ENCODE assay signal across 14 cellular contexts in genomic region chr4:78627046-78627965, GRCh38.
A peak's percentile ranks its signal among the peaks of the same experiment; 100 is the strongest.
DNase-seq lines count a peak whose midpoint lies in the region; ATAC-seq, FAIRE-seq and TF ChIP-seq lines count a peak whose summit lies in the region.
"Had no signal": no experiment of that assay in that cellular context is flagged by ENCODE, and none has a peak within 500 bp of the region (broad histone marks: within the 10 kb centered on the region; RNA-seq: fewer than 3 reads in every experiment).

No MANE protein-coding gene starts in this region.

- no peak overlapping the region; a peak in 1 of 6 replicates for H3K4me3 ChIP-seq in HepG2 (replicated peaks in 1 of 3; ENCODE audit: insufficient read depth in 1 of 3, low read depth in 2 of 3, low read length in 3 of 3)
- no peak overlapping the region for H3K4me3 ChIP-seq in right lobe of liver
- 0 out of 2 replicates have a peak overlapping the region, but pooled peaks have one; percentile 11 for H3K4me3 ChIP-seq in PC-9
- no peak overlapping the region for H3K4me3 ChIP-seq in keratinocyte (ENCODE audit: control insufficient read depth in 2 of 3, extremely low read depth in 1 of 3, insufficient read depth in 2 of 3, low read depth in 1 of 3, low read length in 3 of 3)
- H3K4me3 ChIP-seq in spleen = no peak overlapping the region
- H3K4me3 ChIP-seq: sigmoid colon, tibial artery had no signal

- H2AFZ ChIP-seq in HepG2 (ENCODE audit: low read length) = no peak overlapping the region
- peak overlapping the region; percentile 62 for H2AFZ ChIP-seq in PC-9
- H2AFZ ChIP-seq in keratinocyte (ENCODE audit: control insufficient read depth, low read length) = peak overlapping the region; percentile 20

- H3K79me2 ChIP-seq in HepG2 (ENCODE audit: insufficient read depth, low read length) (no peaks in the 10 kb centered on the region), PC-9 (ENCODE audit: low read depth) (no peaks in the 10 kb centered on the region), keratinocyte (ENCODE audit: control insufficient read depth, insufficient read depth, low read length) (no peaks in the 10 kb centered on the region)

- TF ChIP-seq EP300 in HepG2 (IDR thresholded peaks at IDR 0.05; ENCODE audit: low read depth in 2 of 2, low read length in 2 of 2) = no peak
- no peak for TF ChIP-seq EP300 in HepG2 (CRISPR knock-in tag; IDR thresholded peaks at IDR 0.05; ENCODE audit: borderline replicate concordance)

- TF ChIP-seq RAD21 in HepG2 (CRISPR knock-in tag; IDR thresholded peaks at IDR 0.05) = no peak

- H3K27ac ChIP-seq in HepG2 (ENCODE audit: extremely low read length, insufficient read depth, low read length) = no peak overlapping the region
- no peak overlapping the region for H3K27ac ChIP-seq in right lobe of liver
- H3K27ac ChIP-seq in PC-9 = peak overlapping the region; percentile 77
- H3K27ac ChIP-seq in keratinocyte (ENCODE audit: control insufficient read depth, insufficient read depth, low read length) = peak overlapping the region; percentile 22
- H3K27ac ChIP-seq in spleen = no peak overlapping the region
- H3K27ac ChIP-seq: sigmoid colon, tibial artery had no signal

- H3K9me1 ChIP-seq in keratinocyte (ENCODE audit: control insufficient read depth, extremely low read depth, insufficient read depth, low read length) = no peaks in the 10 kb centered on the region

- ATAC-seq in HepG2 (no peak), right lobe of liver (no peak), HG03457 (IDR thresholded peaks at IDR 0.05; ENCODE audit: unreplicated experiment) (no peak)

- in situ Hi-C loops in HepG2 (cut with HindIII; ENCODE audit: extremely low pct_ligation_motif_present, low pct_unique_long_range_greater_than_20kb) = no loop called here

- H3K9me2 ChIP-seq in PC-9 (ENCODE audit: insufficient read depth) = no peaks in the 10 kb centered on the region

- POLR2A ChIA-PET in HepG2 (lab: Yijun Ruan, JAX) = no interaction called here
- POLR2A ChIA-PET in PC-9 (lab: Charles Lee; ENCODE audit: unreplicated experiment) = no interaction called here

- dilution Hi-C loops in keratinocyte (cut with MboI; ENCODE audit: extremely low pct_ligation_motif_present, low sequenced_read_pairs) = no loop called here

- H3F3A ChIP-seq in PC-9 (ENCODE audit: insufficient read depth, low read depth) = peaks cover 3% of the 10 kb centered on the region; the same call in 1 of the 2 replicates

- DNase-seq in HepG2 (ENCODE audit: low spot score) (no peak), right lobe of liver (no peak), PC-9 (peak in 1 of 2 experiments; percentile 68), keratinocyte (ENCODE audit: low read depth, low spot score) (no peak), NCI-H345 (lab: John Stamatoyannopoulos, UW) (no peak), NCI-H128 (lab: John Stamatoyannopoulos, UW; ENCODE audit: unreplicated experiment) (no peak), spleen (no peak)
- DNase-seq: activated naive CD4-positive, alpha-beta T cell treated with anti-CD3 and anti-CD28 coated beads, Interleukin-2, amount 50 U/mL, for 16 hours; caudate nucleus; COR-L47; Right ventricle myocardium superior; sigmoid colon; tibial artery had no signal

- H3K9ac ChIP-seq in HepG2 (ENCODE audit: insufficient read depth, low read depth, low read length) = no peak overlapping the region
- H3K9ac ChIP-seq in keratinocyte (ENCODE audit: control insufficient read depth, extremely low read depth, insufficient read depth, low read length) = no peak overlapping the region

- H3K36me3 ChIP-seq in HepG2 (replicated peaks in 1 of 2; ENCODE audit: control insufficient read depth in 1 of 2, insufficient read depth in 2 of 2, low read length in 2 of 2) (no peaks in the 10 kb centered on the region), right lobe of liver (no peaks in the 10 kb centered on the region), PC-9 (ENCODE audit: low read depth) (no peaks in the 10 kb centered on the region), keratinocyte (ENCODE audit: control insufficient read depth in 2 of 2, extremely low read depth in 1 of 2, insufficient read depth in 2 of 2, low read length in 2 of 2) (no peaks in the 10 kb centered on the region), spleen (no peaks in the 10 kb centered on the region)
- H3K36me3 ChIP-seq: sigmoid colon, tibial artery had no signal

- TF ChIP-seq POLR2A in HepG2 (IDR thresholded peaks at IDR 0.05; ENCODE audit: insufficient read depth in 1 of 2, low read depth in 2 of 2, low read length in 2 of 2) (no peak), right lobe of liver (IDR thresholded peaks at IDR 0.05) (no peak), spleen (IDR thresholded peaks at IDR 0.05) (no peak)

- H3K27me3 ChIP-seq in HepG2 (ENCODE audit: control insufficient read depth in 1 of 2, insufficient read depth in 2 of 2, low read length in 2 of 2) (no peaks in the 10 kb centered on the region), right lobe of liver (no peaks in the 10 kb centered on the region), PC-9 (ENCODE audit: insufficient read depth, low read depth) (no peaks in the 10 kb centered on the region), keratinocyte (ENCODE audit: control insufficient read depth, extremely low read depth, insufficient read depth, low read length) (no peaks in the 10 kb centered on the region), spleen (replicated peaks in 1 of 7) (no peaks in the 10 kb centered on the region)
- H3K27me3 ChIP-seq: sigmoid colon, tibial artery had no signal

- FAIRE-seq in HepG2 (lab: Jason Lieb, UNC) (no peak), keratinocyte (lab: Jason Lieb, UNC) (peak; percentile 76)

- CTCF ChIA-PET in HepG2 (lab: Yijun Ruan, JAX; ENCODE audit: low intra/inter-chr PET ratio, low total read pairs) = no interaction called here
- CTCF ChIA-PET in PC-9 (lab: Charles Lee) = no interaction called here

- H4K20me1 ChIP-seq in HepG2 (ENCODE audit: insufficient read depth, low read length) = no peaks in the 10 kb centered on the region
- no peaks in the 10 kb centered on the region for H4K20me1 ChIP-seq in PC-9 (ENCODE audit: insufficient read depth)
- H4K20me1 ChIP-seq in keratinocyte (ENCODE audit: control insufficient read depth, extremely low read depth, insufficient read depth, low read length) = no peaks in the 10 kb centered on the region

- H3K4me2 ChIP-seq in HepG2 (ENCODE audit: low read depth, low read length) (peak overlapping the region; percentile 14), PC-9 (peak overlapping the region; percentile 68), keratinocyte (ENCODE audit: control insufficient read depth, extremely low read depth, insufficient read depth, low read depth, low read length) (peak overlapping the region; percentile 25)

- 15% methylated on average over 3 of the region's 3 CpGs for WGBS in HepG2 (ENCODE audit: low lambda C conversion rate)
- 75% methylated on average over 3 of the region's 3 CpGs for WGBS in right lobe of liver (ENCODE audit: insufficient coverage, low coverage, low lambda C conversion rate, missing lambda C conversion rate)
- 78 to 87% (median 87%) methylated on average over 3 of the region's 3 CpGs for WGBS in spleen, 5 donors

- intact Hi-C loops in HepG2 (cut with micrococcal nuclease; ENCODE audit: unreplicated experiment) (no loop called here), right lobe of liver (cut with DNase I) (no loop called here), PC-9 (cut with micrococcal nuclease; ENCODE audit: unreplicated experiment) (no loop called here), spleen (cut with DNase I; ENCODE audit: low total_unique reads) (no loop called here)

- no peak for TF ChIP-seq CTCF in HepG2 (CRISPR knock-in tag; IDR thresholded peaks at IDR 0.05)
- no peak for TF ChIP-seq CTCF in right lobe of liver (IDR thresholded peaks at IDR 0.05)
- no peak for TF ChIP-seq CTCF in PC-9 (conservative IDR thresholded peaks at IDR 0.05)
- no peak for TF ChIP-seq CTCF in keratinocyte (optimal IDR thresholded peaks at IDR 0.05 in 1 of 3, IDR thresholded peaks at IDR 0.05 in 1 of 3, conservative IDR thresholded peaks at IDR 0.05 in 1 of 3; ENCODE audit: extremely low read depth in 1 of 3, insufficient read depth in 2 of 3, low read length in 3 of 3)
- TF ChIP-seq CTCF in spleen (IDR thresholded peaks at IDR 0.05 in 8 of 11, conservative IDR thresholded peaks at IDR 0.05 in 3 of 11) = no peak

- no peaks in the 10 kb centered on the region for H3K9me3 ChIP-seq in HepG2 (ENCODE audit: low read length)
- no peaks in the 10 kb centered on the region for H3K9me3 ChIP-seq in right lobe of liver
- no peaks in the 10 kb centered on the region for H3K9me3 ChIP-seq in PC-9 (ENCODE audit: insufficient read depth, low read depth)
- no peaks in the 10 kb centered on the region for H3K9me3 ChIP-seq in keratinocyte (ENCODE audit: control insufficient read depth, low read depth, low read length)
- H3K9me3 ChIP-seq in spleen = no peaks in the 10 kb centered on the region
- H3K9me3 ChIP-seq: sigmoid colon, tibial artery had no signal

- BruUV-seq in HepG2 (replicated peaks; lab: Mats Ljungman, UMichigan) = no TSS peak
- no TSS peak for BruUV-seq in PC-9 (replicated peaks; lab: Mats Ljungman, UMichigan)

- H3K4me1 ChIP-seq in HepG2 (ENCODE audit: insufficient read depth, low read length) (peaks cover 47% of the 10 kb centered on the region), right lobe of liver (peaks cover 0 to 14% (median 4%) of the 10 kb centered on the region in 4 donors), PC-9 (replicated peaks; ENCODE audit: insufficient read depth) (peaks cover 52% of the 10 kb centered on the region), keratinocyte (ENCODE audit: control insufficient read depth, extremely low read depth, insufficient read depth, low read length) (peaks cover 16% of the 10 kb centered on the region), spleen (peaks cover 0 to 43% (median 22%) of the 10 kb centered on the region in 6 donors)
- H3K4me1 ChIP-seq: sigmoid colon, tibial artery had no signal

TF ChIP-seq in HepG2, 621 proteins besides CTCF, POLR2A, EP300 and RAD21:
- TF ChIP-seq MAFF (IDR thresholded peaks at IDR 0.05; ENCODE audit: low read depth, low read length) = 0 out of 2 replicates have a peak, but pooled peaks have one; percentile 42
- peak; percentile 23 to 49; a peak in 2 of 4 replicates for TF ChIP-seq MAFK (conservative IDR thresholded peaks at IDR 0.05 in 1 of 2, IDR thresholded peaks at IDR 0.05 in 1 of 2; ENCODE audit: low read length in 2 of 2)
- TF ChIP-seq ZNF569 (CRISPR knock-in tag; IDR thresholded peaks at IDR 0.05; ENCODE audit: borderline replicate concordance) = no peak

Comparison
In these comparisons a context has a peak if more than half of its experiments do, and no peak if none do; other contexts are left out.
1. H3K27ac ChIP-seq: peak in PC-9 (single experiment) and keratinocyte (single experiment); none in HepG2 (single experiment), right lobe of liver (0 of 3) and spleen (0 of 8).
2. H3K4me2 ChIP-seq: peak in every context shown above with its lines; median percentile 68 in PC-9; 25 in keratinocyte; 14 in HepG2.